8 cellular contexts compared by ENCODE assay signal in the genomic region with DNA sequence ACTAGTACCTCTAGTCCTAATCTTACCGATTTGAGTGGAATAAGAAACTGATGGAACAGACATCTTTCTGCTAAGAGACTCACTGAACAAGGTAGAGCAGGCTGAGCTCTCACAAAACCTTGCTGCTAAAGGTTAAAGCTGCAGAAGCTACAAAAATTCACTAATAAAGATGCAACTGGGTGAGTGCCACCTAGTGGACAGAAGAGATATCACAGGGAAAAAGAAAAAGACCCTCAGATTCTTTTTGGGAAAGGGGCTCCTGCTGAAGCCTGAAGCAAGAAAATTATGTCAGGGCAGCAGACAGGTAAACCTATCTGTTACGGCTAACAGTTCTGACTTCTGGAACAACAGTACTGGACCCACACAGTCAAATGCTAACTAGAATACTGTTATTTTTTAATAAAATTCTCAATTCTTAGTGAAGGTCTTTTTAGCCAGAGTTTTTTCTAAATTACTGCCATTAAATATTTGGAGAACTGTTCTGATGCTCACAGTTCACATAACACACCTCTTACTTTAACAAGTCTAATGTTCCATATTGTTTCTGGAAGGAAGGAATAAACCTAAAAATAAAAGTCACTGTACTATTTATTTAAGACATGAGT. TPM values are rescaled to one million over a fixed set of nuclear protein-coding genes. Genes with fewer than 3 reads are reported as not detected.
A peak's percentile ranks its signal among the peaks of the same experiment; 100 is the strongest.
DNase-seq lines count a peak whose midpoint lies in the region; FAIRE-seq and TF ChIP-seq lines count a peak whose summit lies in the region.

No MANE protein-coding gene starts in this region.

- H3K9me3 ChIP-seq in WERI-Rb-1 (ENCODE audit: severe bottlenecking): no peaks in the 10 kb centered on the region

- intact Hi-C loops in activated T-helper 2 cell treated with anti-CD3 and anti-CD28 coated beads, Interferon-gamma antibody, Interleukin-2, Interleukin-4, amounts not matched to agents 10 μg/mL and 5 μg/mL and 100 μg/mL, durations not matched to agents 14 hours and 24 hours and 36 hours (cut with micrococcal nuclease): no loop called here

- H3K27ac Mint-ChIP-seq in activated naive CD4-positive, alpha-beta T cell treated with anti-CD3 and anti-CD28 coated beads, Interleukin-2, amount 10 ng/mL, durations not matched to agents 7 days and 5 days: no peak overlapping the region
- no peak overlapping the region for H3K27ac Mint-ChIP-seq in activated T-helper 2 cell treated with anti-CD3 and anti-CD28 coated beads, Interferon-gamma antibody, Interleukin-2, Interleukin-4, amounts not matched to agents 10 μg/mL and 5 μg/mL and 100 μg/mL, durations not matched to agents 14 hours and 24 hours and 36 hours

- no peak overlapping the region for H3K4me3 Mint-ChIP-seq in activated naive CD4-positive, alpha-beta T cell treated with anti-CD3 and anti-CD28 coated beads, Interleukin-2, amount 10 ng/mL, durations not matched to agents 7 days and 5 days
- no peak overlapping the region for H3K4me3 Mint-ChIP-seq in activated T-helper 2 cell treated with anti-CD3 and anti-CD28 coated beads, Interferon-gamma antibody, Interleukin-2, Interleukin-4, amounts not matched to agents 10 μg/mL and 5 μg/mL and 100 μg/mL, durations not matched to agents 14 hours and 24 hours and 36 hours (ENCODE audit: low read depth)

- TF ChIP-seq CTCF in WERI-Rb-1 (IDR thresholded peaks at IDR 0.05; ENCODE audit: low read depth, low read length) (peak; percentile 65), kidney epithelial cell (IDR thresholded peaks at IDR 0.05; ENCODE audit: insufficient read depth, low read length, poor library complexity, severe bottlenecking) (peak; percentile 80)

- H3K4me3 ChIP-seq in WERI-Rb-1 (ENCODE audit: low read depth, low read length) (no peak overlapping the region), kidney epithelial cell (ENCODE audit: low read depth, low read length) (no peak overlapping the region)

- no peaks in the 10 kb centered on the region for H3K9me3 Mint-ChIP-seq in activated naive CD4-positive, alpha-beta T cell treated with anti-CD3 and anti-CD28 coated beads, Interleukin-2, amount 10 ng/mL, durations not matched to agents 7 days and 5 days
- H3K9me3 Mint-ChIP-seq in activated T-helper 2 cell treated with anti-CD3 and anti-CD28 coated beads, Interferon-gamma antibody, Interleukin-2, Interleukin-4, amounts not matched to agents 10 μg/mL and 5 μg/mL and 100 μg/mL, durations not matched to agents 14 hours and 24 hours and 36 hours: no peaks in the 10 kb centered on the region

- CTCF ChIA-PET in activated naive CD4-positive, alpha-beta T cell treated with anti-CD3 and anti-CD28 coated beads, Interleukin-2, amount 10 ng/mL, durations not matched to agents 7 days and 5 days (lab: Charles Lee): interaction anchor here (0.7 to 4.1 kb wide), 23 partner anchors 10 to 243 kb away, joined by 3 to 39 read pairs (median 4); a partner anchor contains a TSS

- peaks cover 18% of the 10 kb centered on the region for H3K4me1 Mint-ChIP-seq in activated naive CD4-positive, alpha-beta T cell treated with anti-CD3 and anti-CD28 coated beads, Interleukin-2, amount 10 ng/mL, durations not matched to agents 7 days and 5 days
- peaks cover 19% of the 10 kb centered on the region for H3K4me1 Mint-ChIP-seq in activated T-helper 2 cell treated with anti-CD3 and anti-CD28 coated beads, Interferon-gamma antibody, Interleukin-2, Interleukin-4, amounts not matched to agents 10 μg/mL and 5 μg/mL and 100 μg/mL, durations not matched to agents 14 hours and 24 hours and 36 hours (ENCODE audit: low read depth)

- no peaks in the 10 kb centered on the region for H3K27me3 ChIP-seq in WERI-Rb-1 (ENCODE audit: insufficient read depth, low read depth, severe bottlenecking)
- H3K27me3 ChIP-seq in kidney epithelial cell (ENCODE audit: control insufficient read depth, insufficient read depth, low read length): no peaks in the 10 kb centered on the region

- no peak overlapping the region for H3K27ac ChIP-seq in WERI-Rb-1

- DNase-seq in Ammon's horn (ENCODE audit: low spot score): peak; percentile 10
- no peak for DNase-seq in GM18507 (ENCODE audit: extremely low spot score, insufficient read length, low read depth)
- DNase-seq in WERI-Rb-1: no peak
- DNase-seq in kidney epithelial cell (ENCODE audit: low read depth): no peak
- no peak for DNase-seq in frontal cortex (ENCODE audit: low spot score in 2 of 2)
- DNase-seq in HPDE6-E6E7 (ENCODE audit: extremely low spot score): no peak
- no peak for DNase-seq in activated naive CD4-positive, alpha-beta T cell treated with anti-CD3 and anti-CD28 coated beads, Interleukin-2, amount 10 ng/mL, durations not matched to agents 7 days and 5 days
- no peak for DNase-seq in activated T-helper 2 cell treated with anti-CD3 and anti-CD28 coated beads, Interferon-gamma antibody, Interleukin-2, Interleukin-4, amounts not matched to agents 10 μg/mL and 5 μg/mL and 100 μg/mL, durations not matched to agents 14 hours and 24 hours and 36 hours (ENCODE audit: low spot score)

- FAIRE-seq in GM18507 (lab: Jason Lieb, UNC) (peak; percentile 44), frontal cortex (lab: Jason Lieb, UNC) (no peak)

- H3K36me3 ChIP-seq in WERI-Rb-1: peaks cover 70% of the 10 kb centered on the region
- H3K36me3 ChIP-seq in kidney epithelial cell (ENCODE audit: control insufficient read depth, insufficient read depth, low read length): peaks cover under 1% of the 10 kb centered on the region

- peaks cover 69% of the 10 kb centered on the region for H3K36me3 Mint-ChIP-seq in activated naive CD4-positive, alpha-beta T cell treated with anti-CD3 and anti-CD28 coated beads, Interleukin-2, amount 10 ng/mL, durations not matched to agents 7 days and 5 days
- H3K36me3 Mint-ChIP-seq in activated T-helper 2 cell treated with anti-CD3 and anti-CD28 coated beads, Interferon-gamma antibody, Interleukin-2, Interleukin-4, amounts not matched to agents 10 μg/mL and 5 μg/mL and 100 μg/mL, durations not matched to agents 14 hours and 24 hours and 36 hours (ENCODE audit: low read depth): peaks cover 85% of the 10 kb centered on the region

- no peaks in the 10 kb centered on the region for H3K27me3 Mint-ChIP-seq in activated naive CD4-positive, alpha-beta T cell treated with anti-CD3 and anti-CD28 coated beads, Interleukin-2, amount 10 ng/mL, durations not matched to agents 7 days and 5 days
- H3K27me3 Mint-ChIP-seq in activated T-helper 2 cell treated with anti-CD3 and anti-CD28 coated beads, Interferon-gamma antibody, Interleukin-2, Interleukin-4, amounts not matched to agents 10 μg/mL and 5 μg/mL and 100 μg/mL, durations not matched to agents 14 hours and 24 hours and 36 hours (ENCODE audit: low read depth): no peaks in the 10 kb centered on the region

RNA-seq across cellular contexts. Expression of a gene that starts 51.2 kb away (rescaled TPM):
- total RNA-seq in kidney epithelial cell: 99.7 and 103 TPM in 2 replicates
- 22.4 TPM for total RNA-seq in frontal cortex
- 228 and 234 TPM in 2 replicates for total RNA-seq in activated T-helper 2 cell treated with anti-CD3 and anti-CD28 coated beads, Interferon-gamma antibody, Interleukin-2, Interleukin-4, amounts not matched to agents 10 μg/mL and 5 μg/mL and 100 μg/mL, durations not matched to agents 14 hours and 24 hours and 36 hours
